In genomic region chr19:16142032-16142580, GRCh38 we compare ENCODE assay signal across 14 cellular contexts. TPM values are rescaled to one million over a fixed set of nuclear protein-coding genes. Genes with fewer than 3 reads are reported as not detected.
A peak's percentile ranks its signal among the peaks of the same experiment; 100 is the strongest.
DNase-seq lines count a peak whose midpoint lies in the region; ATAC-seq and TF ChIP-seq lines count a peak whose summit lies in the region.
"Had no signal": no experiment of that assay in that cellular context is flagged by ENCODE, and none has a peak within 500 bp of the region (broad histone marks: within the 10 kb centered on the region; RNA-seq: fewer than 3 reads in every experiment).

No MANE protein-coding gene starts in this region.

- no peak for ATAC-seq in stimulated activated naive CD8-positive, alpha-beta T cell treated with anti-CD3 and anti-CD28 coated beads, Interleukin-15, amount 100 ng/mL, for 72 hours
- no peak for ATAC-seq in T-helper 17 cell

- H3K4me3 ChIP-seq in transverse colon, result no peak overlapping the region

- no peak for TF ChIP-seq EP300 in transverse colon (IDR thresholded peaks at IDR 0.05; ENCODE audit: low read depth)

- H3K27me3 ChIP-seq in transverse colon, result no peaks in the 10 kb centered on the region

- H3K36me3 Mint-ChIP-seq in stimulated activated naive CD8-positive, alpha-beta T cell treated with anti-CD3 and anti-CD28 coated beads, Interleukin-15, Interleukin-2, amounts not matched to agents 100 ng/mL and 50 ng/mL, for 24 hours (ENCODE audit: low read depth), result peaks cover 5% of the 10 kb centered on the region
- H3K36me3 Mint-ChIP-seq in activated T-helper 1 cell treated with anti-CD3 and anti-CD28 coated beads, Interleukin-12 subunit alpha, Interleukin-12 subunit beta, Interleukin-2, Interleukin-4 antibody, amounts not matched to agents 30 ng/mL and 10 ng/mL and 1 ng/mL, durations not matched to agents 14 hours and 24 hours and 36 hours (ENCODE audit: low read depth), result peaks cover 15% of the 10 kb centered on the region
- peaks cover 4% of the 10 kb centered on the region for H3K36me3 Mint-ChIP-seq in T-helper 17 cell (ENCODE audit: low read depth)

- in situ Hi-C loops in transverse colon (cut with MboI; ENCODE audit: low pct_ligation_motif_present in 1 of 4, low pct_unique_long_range_greater_than_20kb in 1 of 4, low sequenced_read_pairs in 3 of 4), result no loop called here

- no peak for TF ChIP-seq CTCF in transverse colon (IDR thresholded peaks at IDR 0.05)

- H3K4me1 Mint-ChIP-seq in stimulated activated naive CD8-positive, alpha-beta T cell treated with anti-CD3 and anti-CD28 coated beads, Interleukin-15, Interleukin-2, amounts not matched to agents 100 ng/mL and 50 ng/mL, for 24 hours (ENCODE audit: low read depth), result peaks cover 52% of the 10 kb centered on the region
- peaks cover 57% of the 10 kb centered on the region for H3K4me1 Mint-ChIP-seq in stimulated activated naive CD8-positive, alpha-beta T cell treated with anti-CD3 and anti-CD28 coated beads, Interleukin-15, amount 100 ng/mL, for 72 hours
- H3K4me1 Mint-ChIP-seq in activated T-helper 1 cell treated with anti-CD3 and anti-CD28 coated beads, Interleukin-12 subunit alpha, Interleukin-12 subunit beta, Interleukin-2, Interleukin-4 antibody, amounts not matched to agents 30 ng/mL and 10 ng/mL and 1 ng/mL, durations not matched to agents 14 hours and 24 hours and 36 hours (ENCODE audit: low read depth), result peaks cover 51% of the 10 kb centered on the region
- H3K4me1 Mint-ChIP-seq in T-helper 17 cell, result peaks cover 30% of the 10 kb centered on the region

- no peaks in the 10 kb centered on the region for H3K36me3 ChIP-seq in transverse colon

- intact Hi-C loops in activated T-helper 1 cell treated with anti-CD3 and anti-CD28 coated beads, Interleukin-12 subunit alpha, Interleukin-12 subunit beta, Interleukin-2, Interleukin-4 antibody, amounts not matched to agents 30 ng/mL and 10 ng/mL and 1 ng/mL, durations not matched to agents 14 hours and 24 hours and 36 hours (cut with micrococcal nuclease), result loop anchor here (2.0 kb wide), 2 partner anchors 23 to 43 kb away; partner anchors contain the start of gene FAM32A
- intact Hi-C loops in transverse colon (cut with DNase I; ENCODE audit: low total_unique reads), result no loop called here

- H3K9me3 ChIP-seq in transverse colon, result no peaks in the 10 kb centered on the region
- no peaks in the 10 kb centered on the region for H3K9me3 ChIP-seq in T-helper 17 cell (ENCODE audit: control insufficient read depth, low read length, poor library complexity, severe bottlenecking)

- WGBS in transverse colon (ENCODE audit: low coverage in 1 of 2), 2 donors, result 67 to 73% methylated on average over 7 to 9 of the region's 9 CpGs

- H3K27ac ChIP-seq in transverse colon, result peak overlapping the region; percentile 82 to 90 (median 85)

- no peak for DNase-seq in stimulated activated naive CD8-positive, alpha-beta T cell treated with anti-CD3 and anti-CD28 coated beads, Interleukin-15, amount 100 ng/mL, for 72 hours
- DNase-seq in activated T-helper 1 cell treated with anti-CD3 and anti-CD28 coated beads, Interleukin-12 subunit alpha, Interleukin-12 subunit beta, Interleukin-2, Interleukin-4 antibody, amounts not matched to agents 30 ng/mL and 10 ng/mL and 1 ng/mL, durations not matched to agents 14 hours and 24 hours and 36 hours (ENCODE audit: low spot score), result no peak
- DNase-seq in transverse colon (no peak), NCI-H1092 treated with DMSO at 0.1 percent for 48 hours (lab: John Stamatoyannopoulos, UW) (no peak), T-helper 17 cell (no peak)
- DNase-seq: DMS79; glutamatergic neuron; kidney glomerular epithelial cell; NCI-H524 treated with DMSO at 0.1 percent for 48 hours; retina; stimulated activated CD4-positive, alpha-beta T cell treated with anti-CD3 and anti-CD28 coated beads, Interleukin-4, amount 100 ng/mL, for 4 hours had no signal

- TF ChIP-seq POLR2A in transverse colon (IDR thresholded peaks at IDR 0.05), result no peak

- no peaks in the 10 kb centered on the region for H3K9me3 Mint-ChIP-seq in stimulated activated naive CD8-positive, alpha-beta T cell treated with anti-CD3 and anti-CD28 coated beads, Interleukin-15, Interleukin-2, amounts not matched to agents 100 ng/mL and 50 ng/mL, for 24 hours
- no peaks in the 10 kb centered on the region for H3K9me3 Mint-ChIP-seq in stimulated activated naive CD8-positive, alpha-beta T cell treated with anti-CD3 and anti-CD28 coated beads, Interleukin-15, amount 100 ng/mL, for 72 hours
- no peaks in the 10 kb centered on the region for H3K9me3 Mint-ChIP-seq in activated T-helper 1 cell treated with anti-CD3 and anti-CD28 coated beads, Interleukin-12 subunit alpha, Interleukin-12 subunit beta, Interleukin-2, Interleukin-4 antibody, amounts not matched to agents 30 ng/mL and 10 ng/mL and 1 ng/mL, durations not matched to agents 14 hours and 24 hours and 36 hours

- no peak overlapping the region for H3K4me3 Mint-ChIP-seq in stimulated activated naive CD8-positive, alpha-beta T cell treated with anti-CD3 and anti-CD28 coated beads, Interleukin-15, Interleukin-2, amounts not matched to agents 100 ng/mL and 50 ng/mL, for 24 hours
- no peak overlapping the region for H3K4me3 Mint-ChIP-seq in stimulated activated naive CD8-positive, alpha-beta T cell treated with anti-CD3 and anti-CD28 coated beads, Interleukin-15, amount 100 ng/mL, for 72 hours
- H3K4me3 Mint-ChIP-seq in activated T-helper 1 cell treated with anti-CD3 and anti-CD28 coated beads, Interleukin-12 subunit alpha, Interleukin-12 subunit beta, Interleukin-2, Interleukin-4 antibody, amounts not matched to agents 30 ng/mL and 10 ng/mL and 1 ng/mL, durations not matched to agents 14 hours and 24 hours and 36 hours, result peak overlapping the region; percentile 29
- H3K4me3 Mint-ChIP-seq in T-helper 17 cell, result no peak overlapping the region

- H3K4me1 ChIP-seq in transverse colon, result peaks cover 0 to 13% (median 10%) of the 10 kb centered on the region in 4 donors

- H3K27ac Mint-ChIP-seq in stimulated activated naive CD8-positive, alpha-beta T cell treated with anti-CD3 and anti-CD28 coated beads, Interleukin-15, Interleukin-2, amounts not matched to agents 100 ng/mL and 50 ng/mL, for 24 hours, result peak overlapping the region; percentile 62
- H3K27ac Mint-ChIP-seq in stimulated activated naive CD8-positive, alpha-beta T cell treated with anti-CD3 and anti-CD28 coated beads, Interleukin-15, amount 100 ng/mL, for 72 hours, result no peak overlapping the region
- peak overlapping the region; percentile 23 for H3K27ac Mint-ChIP-seq in activated T-helper 1 cell treated with anti-CD3 and anti-CD28 coated beads, Interleukin-12 subunit alpha, Interleukin-12 subunit beta, Interleukin-2, Interleukin-4 antibody, amounts not matched to agents 30 ng/mL and 10 ng/mL and 1 ng/mL, durations not matched to agents 14 hours and 24 hours and 36 hours
- no peak overlapping the region for H3K27ac Mint-ChIP-seq in T-helper 17 cell

- H3K27me3 Mint-ChIP-seq in stimulated activated naive CD8-positive, alpha-beta T cell treated with anti-CD3 and anti-CD28 coated beads, Interleukin-15, Interleukin-2, amounts not matched to agents 100 ng/mL and 50 ng/mL, for 24 hours, result no peaks in the 10 kb centered on the region
- H3K27me3 Mint-ChIP-seq in stimulated activated naive CD8-positive, alpha-beta T cell treated with anti-CD3 and anti-CD28 coated beads, Interleukin-15, amount 100 ng/mL, for 72 hours, result no peaks in the 10 kb centered on the region
- no peaks in the 10 kb centered on the region for H3K27me3 Mint-ChIP-seq in activated T-helper 1 cell treated with anti-CD3 and anti-CD28 coated beads, Interleukin-12 subunit alpha, Interleukin-12 subunit beta, Interleukin-2, Interleukin-4 antibody, amounts not matched to agents 30 ng/mL and 10 ng/mL and 1 ng/mL, durations not matched to agents 14 hours and 24 hours and 36 hours (ENCODE audit: insufficient read depth)
- no peaks in the 10 kb centered on the region for H3K27me3 Mint-ChIP-seq in T-helper 17 cell

RNA-seq across cellular contexts. Expression of gene HSH2D, which starts 1.4 kb away (rescaled TPM):
- total RNA-seq in activated T-helper 1 cell treated with anti-CD3 and anti-CD28 coated beads, Interleukin-12 subunit alpha, Interleukin-12 subunit beta, Interleukin-2, Interleukin-4 antibody, amounts not matched to agents 30 ng/mL and 10 ng/mL and 1 ng/mL, durations not matched to agents 14 hours and 24 hours and 36 hours, result 32.0 and 35.2 TPM in 2 replicates
- total RNA-seq in transverse colon (10 to 100 TPM; 17.6 to 55.4 (median 30.8) TPM), T-helper 17 cell (10 to 100 TPM; 27.7 to 31.8 TPM)
- total RNA-seq: endothelial cell of umbilical vein had no signal

RNA-seq across cellular contexts. Expression of gene RAB8A, which starts 30.4 kb away (rescaled TPM):
- 235 and 248 TPM in 2 replicates for total RNA-seq in activated T-helper 1 cell treated with anti-CD3 and anti-CD28 coated beads, Interleukin-12 subunit alpha, Interleukin-12 subunit beta, Interleukin-2, Interleukin-4 antibody, amounts not matched to agents 30 ng/mL and 10 ng/mL and 1 ng/mL, durations not matched to agents 14 hours and 24 hours and 36 hours
- total RNA-seq in transverse colon (100 to 1,000 TPM in 1 of 4 donors, 10 to 100 TPM in 3; 22.3 to 102 (median 67.9) TPM), T-helper 17 cell (100 to 1,000 TPM in 1 of 2 donors, 10 to 100 TPM in 1; 97.5 to 105 TPM)

RNA-seq across cellular contexts. Expression of gene CIB3, which starts 31.2 kb away (rescaled TPM):
- not detected in 2 replicates for total RNA-seq in activated T-helper 1 cell treated with anti-CD3 and anti-CD28 coated beads, Interleukin-12 subunit alpha, Interleukin-12 subunit beta, Interleukin-2, Interleukin-4 antibody, amounts not matched to agents 30 ng/mL and 10 ng/mL and 1 ng/mL, durations not matched to agents 14 hours and 24 hours and 36 hours
- total RNA-seq in transverse colon (not detected), T-helper 17 cell (not detected)
- total RNA-seq: bronchial epithelial cell, endothelial cell of umbilical vein had no signal

RNA-seq across cellular contexts. Expression of gene FAM32A, which starts 43.1 kb away (rescaled TPM):
- total RNA-seq in activated T-helper 1 cell treated with anti-CD3 and anti-CD28 coated beads, Interleukin-12 subunit alpha, Interleukin-12 subunit beta, Interleukin-2, Interleukin-4 antibody, amounts not matched to agents 30 ng/mL and 10 ng/mL and 1 ng/mL, durations not matched to agents 14 hours and 24 hours and 36 hours, result 71.6 and 72.8 TPM in 2 replicates
- total RNA-seq in transverse colon (100 to 1,000 TPM in 1 of 4 donors, 10 to 100 TPM in 3; 73.0 to 106 (median 88.6) TPM), T-helper 17 cell (10 to 100 TPM; 33.7 to 48.8 TPM)

RNA-seq across cellular contexts. Expression of gene AP1M1, which starts 55.6 kb away (rescaled TPM):
- 116 and 117 TPM in 2 replicates for total RNA-seq in activated T-helper 1 cell treated with anti-CD3 and anti-CD28 coated beads, Interleukin-12 subunit alpha, Interleukin-12 subunit beta, Interleukin-2, Interleukin-4 antibody, amounts not matched to agents 30 ng/mL and 10 ng/mL and 1 ng/mL, durations not matched to agents 14 hours and 24 hours and 36 hours
- total RNA-seq in transverse colon, result 10 to 100 TPM; 15.1 to 41.8 (median 35.0) TPM
- 10 to 100 TPM; 91.8 to 98.5 TPM for total RNA-seq in T-helper 17 cell

Comparison
In these comparisons a context has a peak if more than half of its experiments do, and no peak if none do; other contexts are left out.
1. H3K27ac Mint-ChIP-seq: peak in stimulated activated naive CD8-positive, alpha-beta T cell treated with anti-CD3 and anti-CD28 coated beads, Interleukin-15, Interleukin-2, amounts not matched to agents 100 ng/mL and 50 ng/mL, for 24 hours (single experiment) and activated T-helper 1 cell treated with anti-CD3 and anti-CD28 coated beads, Interleukin-12 subunit alpha, Interleukin-12 subunit beta, Interleukin-2, Interleukin-4 antibody, amounts not matched to agents 30 ng/mL and 10 ng/mL and 1 ng/mL, durations not matched to agents 14 hours and 24 hours and 36 hours (single experiment); none in stimulated activated naive CD8-positive, alpha-beta T cell treated with anti-CD3 and anti-CD28 coated beads, Interleukin-15, amount 100 ng/mL, for 72 hours (0 of 2) and T-helper 17 cell (single experiment).